In the genomic region with DNA sequence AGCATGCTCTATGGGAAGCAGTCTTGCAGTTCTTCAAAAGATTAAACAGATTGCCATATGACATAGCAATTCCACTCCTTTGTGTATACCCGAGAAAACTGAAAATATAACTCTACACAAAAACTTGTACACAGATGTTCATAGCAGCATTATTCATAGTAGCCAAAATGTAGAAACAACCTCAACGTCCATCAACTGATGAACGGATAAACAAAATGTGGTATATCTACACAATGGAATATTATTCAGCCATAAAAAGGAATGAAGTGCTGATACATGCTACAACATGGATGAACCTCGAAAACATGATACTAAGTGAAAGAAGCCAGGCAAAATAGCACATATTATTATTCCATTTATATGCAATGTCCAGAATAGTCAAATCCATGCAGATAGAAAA, we compare ENCODE assay signal across 36 cellular contexts.
"Had no signal": no experiment of that assay in that cellular context is flagged by ENCODE, and none has a peak within 500 bp of the region (broad histone marks: within the 10 kb centered on the region; RNA-seq: fewer than 3 reads in every experiment).

No MANE protein-coding gene starts in this region.

- H3K27ac ChIP-seq: ascending aorta, body of pancreas, brain microvascular endothelial cell, breast epithelium, VCaP had no signal

- H3K4me1 Mint-ChIP-seq: activated B cell treated with CpG ODN at 0.5 μM for 24 hours; activated CD4-positive, alpha-beta T cell treated with anti-CD3 and anti-CD28 coated beads, Interleukin-2, amount 10 ng/mL, durations not matched to agents 24 days and 14 days; activated CD8-positive, alpha-beta memory T cell treated with anti-CD3 and anti-CD28 coated beads, Interleukin-2, amount 10 ng/mL, durations not matched to agents 7 days and 5 days; activated naive CD4-positive, alpha-beta T cell treated with anti-CD3 and anti-CD28 coated beads, Interleukin-2, amount 10 ng/mL, durations not matched to agents 7 days and 5 days; activated naive CD4-positive, alpha-beta T cell treated with anti-CD3 and anti-CD28 coated beads, Interleukin-2, amount 50 U/mL, for 24 hours; activated naive CD8-positive, alpha-beta T cell treated with anti-CD3 and anti-CD28 coated beads, Interleukin-2, amount 10 ng/mL, durations not matched to agents 7 days and 5 days had no signal

- H3K27me3 ChIP-seq: ascending aorta, body of pancreas, brain microvascular endothelial cell, breast epithelium had no signal

- H3K4me3 Mint-ChIP-seq: activated B cell treated with CpG ODN at 0.5 μM for 24 hours; activated CD4-positive, alpha-beta memory T cell treated with anti-CD3 and anti-CD28 coated beads for 36 hours; activated CD4-positive, alpha-beta T cell treated with anti-CD3 and anti-CD28 coated beads, Interleukin-2, amount 10 ng/mL, durations not matched to agents 24 days and 14 days; activated CD8-positive, alpha-beta memory T cell treated with anti-CD3 and anti-CD28 coated beads, Interleukin-2, amount 10 ng/mL, durations not matched to agents 7 days and 5 days; activated CD8-positive, alpha-beta T cell treated with anti-CD3 and anti-CD28 coated beads, Interleukin-2, amount 10 ng/mL, durations not matched to agents 7 days and 5 days; activated naive CD4-positive, alpha-beta T cell treated with anti-CD3 and anti-CD28 coated beads, Interleukin-2, amount 10 ng/mL, durations not matched to agents 7 days and 5 days; activated naive CD4-positive, alpha-beta T cell treated with anti-CD3 and anti-CD28 coated beads, Interleukin-2, amount 50 U/mL, for 24 hours; activated naive CD8-positive, alpha-beta T cell; activated naive CD8-positive, alpha-beta T cell treated with anti-CD3 and anti-CD28 coated beads, Interleukin-2, amount 10 ng/mL, durations not matched to agents 7 days and 5 days; activated naive CD8-positive, alpha-beta T cell treated with anti-CD3 and anti-CD28 coated beads, Interleukin-2, amount 50 U/mL, for 24 hours; activated T-cell treated with anti-CD3 and anti-CD28 coated beads, Interleukin-2, amount 50 U/mL, for 24 hours; T-helper 1 cell treated with Interleukin-12 subunit alpha and Interleukin-12 subunit beta and Interleukin-4 antibody, amounts not matched to agents 30 μg/mL and 1 μg/mL, for 36 hours; T-helper 2 cell treated with Interferon-gamma antibody and Interleukin-4, amounts not matched to agents 5 μg/mL and 100 μg/mL, for 36 hours had no signal

- H3K36me3 Mint-ChIP-seq: activated CD4-positive, alpha-beta memory T cell treated with anti-CD3 and anti-CD28 coated beads for 36 hours; activated naive CD4-positive, alpha-beta T cell treated with anti-CD3 and anti-CD28 coated beads, Interleukin-2, amount 10 ng/mL, durations not matched to agents 7 days and 5 days; activated naive CD4-positive, alpha-beta T cell treated with anti-CD3 and anti-CD28 coated beads, Interleukin-2, amount 50 U/mL, for 24 hours; activated naive CD8-positive, alpha-beta T cell had no signal

- FAIRE-seq: TTC549 had no signal

- H3K4me1 ChIP-seq: ascending aorta, body of pancreas, breast epithelium had no signal

- H3K36me3 ChIP-seq: ascending aorta, brain microvascular endothelial cell, breast epithelium had no signal

- H3K9me3 ChIP-seq: ascending aorta, body of pancreas had no signal

- H3K27me3 Mint-ChIP-seq: activated B cell treated with CpG ODN at 0.5 μM for 24 hours; activated CD4-positive, alpha-beta memory T cell treated with anti-CD3 and anti-CD28 coated beads for 36 hours; activated CD4-positive, alpha-beta T cell treated with anti-CD3 and anti-CD28 coated beads, Interleukin-2, amount 10 ng/mL, durations not matched to agents 24 days and 14 days; activated CD8-positive, alpha-beta memory T cell treated with anti-CD3 and anti-CD28 coated beads, Interleukin-2, amount 10 ng/mL, durations not matched to agents 7 days and 5 days; activated naive CD4-positive, alpha-beta T cell treated with anti-CD3 and anti-CD28 coated beads, Interleukin-2, amount 10 ng/mL, durations not matched to agents 7 days and 5 days; activated naive CD4-positive, alpha-beta T cell treated with anti-CD3 and anti-CD28 coated beads, Interleukin-2, amount 50 U/mL, for 24 hours; activated naive CD8-positive, alpha-beta T cell; activated naive CD8-positive, alpha-beta T cell treated with anti-CD3 and anti-CD28 coated beads, Interleukin-2, amount 10 ng/mL, durations not matched to agents 7 days and 5 days; activated naive CD8-positive, alpha-beta T cell treated with anti-CD3 and anti-CD28 coated beads, Interleukin-2, amount 50 U/mL, for 24 hours; activated T-cell treated with anti-CD3 and anti-CD28 coated beads, Interleukin-2, amount 50 U/mL, for 24 hours had no signal

- H3K27ac Mint-ChIP-seq: activated B cell treated with CpG ODN at 0.5 μM for 24 hours; activated CD4-positive, alpha-beta memory T cell treated with anti-CD3 and anti-CD28 coated beads for 36 hours; activated CD4-positive, alpha-beta T cell treated with anti-CD3 and anti-CD28 coated beads, Interleukin-2, amount 10 ng/mL, durations not matched to agents 24 days and 14 days; activated CD8-positive, alpha-beta memory T cell treated with anti-CD3 and anti-CD28 coated beads, Interleukin-2, amount 10 ng/mL, durations not matched to agents 7 days and 5 days; activated CD8-positive, alpha-beta T cell treated with anti-CD3 and anti-CD28 coated beads, Interleukin-2, amount 10 ng/mL, durations not matched to agents 7 days and 5 days; activated naive CD4-positive, alpha-beta T cell treated with anti-CD3 and anti-CD28 coated beads, Interleukin-2, amount 10 ng/mL, durations not matched to agents 7 days and 5 days; activated naive CD4-positive, alpha-beta T cell treated with anti-CD3 and anti-CD28 coated beads, Interleukin-2, amount 50 U/mL, for 24 hours; activated naive CD8-positive, alpha-beta T cell; activated naive CD8-positive, alpha-beta T cell treated with anti-CD3 and anti-CD28 coated beads, Interleukin-2, amount 10 ng/mL, durations not matched to agents 7 days and 5 days; activated naive CD8-positive, alpha-beta T cell treated with anti-CD3 and anti-CD28 coated beads, Interleukin-2, amount 50 U/mL, for 24 hours; activated T-cell treated with anti-CD3 and anti-CD28 coated beads, Interleukin-2, amount 50 U/mL, for 24 hours; activated T-helper 2 cell treated with anti-CD3 and anti-CD28 coated beads, Interferon-gamma antibody, Interleukin-2, Interleukin-4, amounts not matched to agents 10 μg/mL and 5 μg/mL and 100 μg/mL, durations not matched to agents 14 hours and 24 hours and 36 hours; T-helper 1 cell treated with Interleukin-12 subunit alpha and Interleukin-12 subunit beta and Interleukin-4 antibody, amounts not matched to agents 30 μg/mL and 1 μg/mL, for 36 hours; T-helper 2 cell treated with Interferon-gamma antibody and Interleukin-4, amounts not matched to agents 5 μg/mL and 100 μg/mL, for 36 hours had no signal

- H3K4me3 ChIP-seq: ascending aorta, body of pancreas, breast epithelium had no signal

- DNase-seq: activated B cell treated with CpG ODN at 0.5 μM for 24 hours; activated CD4-positive, alpha-beta memory T cell treated with anti-CD3 and anti-CD28 coated beads for 36 hours; activated CD4-positive, alpha-beta T cell treated with anti-CD3 and anti-CD28 coated beads for 4 hours; activated CD4-positive, alpha-beta T cell treated with anti-CD3 and anti-CD28 coated beads, Interleukin-2, amount 10 ng/mL, durations not matched to agents 24 days and 14 days; activated CD4-positive, alpha-beta T cell treated with anti-CD3 and anti-CD28 coated beads, Interleukin-2, amount 50 U/mL, for 1 hour; activated CD4-positive, alpha-beta T cell treated with anti-CD3 and anti-CD28 coated beads, Interleukin-2, amount 50 U/mL, for 4 hours; activated CD4-positive, CD25-positive, alpha-beta regulatory T cell treated with anti-CD3 and anti-CD28 coated beads, Interleukin-2, amount 50 U/mL, for 72 hours; activated CD8-positive, alpha-beta memory T cell treated with anti-CD3 and anti-CD28 coated beads for 24 hours; activated CD8-positive, alpha-beta memory T cell treated with anti-CD3 and anti-CD28 coated beads, Interleukin-2, amount 10 ng/mL, durations not matched to agents 7 days and 5 days; activated CD8-positive, alpha-beta memory T cell treated with anti-CD3 and anti-CD28 coated beads, Interleukin-2, amount 50 U/mL, for 48 hours; activated CD8-positive, alpha-beta T cell treated with anti-CD3 and anti-CD28 coated beads, Interleukin-2, amount 10 ng/mL, durations not matched to agents 7 days and 5 days; activated effector memory CD4-positive, alpha-beta T cell treated with Interleukin-2 at 50 U/mL for 16 hours; activated gamma-delta T cell; activated naive CD4-positive, alpha-beta T cell treated with anti-CD3 and anti-CD28 coated beads, Interleukin-2, amount 10 ng/mL, durations not matched to agents 7 days and 5 days; activated naive CD4-positive, alpha-beta T cell treated with Interleukin-2 at 50 U/mL for 16 hours; activated naive CD8-positive, alpha-beta T cell treated with anti-CD3 and anti-CD28 coated beads, Interleukin-2, amount 10 ng/mL, durations not matched to agents 7 days and 5 days; activated naive CD8-positive, alpha-beta T cell treated with anti-CD3 and anti-CD28 coated beads, Interleukin-2, amount 50 U/mL, for 24 hours; activated T-cell treated with anti-CD3 and anti-CD28 coated beads, Interleukin-2, amount 50 U/mL, for 24 hours; activated T-cell treated with anti-CD3 and anti-CD28 coated beads, Interleukin-2, amount 50 U/mL, for 48 hours; amygdala; anterior cingulate cortex; body of pancreas; brain microvascular endothelial cell; central memory CD4-positive, alpha-beta T cell; T-helper 1 cell; T-helper 2 cell; T-helper 9 cell had no signal
